Comparison of ENCODE assay signal across 13 cellular contexts in genomic region chr15:58357529-58358476, GRCh38.
DNase-seq lines count a peak whose midpoint lies in the region; ATAC-seq, FAIRE-seq and TF ChIP-seq lines count a peak whose summit lies in the region.
"Had no signal": no experiment of that assay in that cellular context is flagged by ENCODE, and none has a peak within 500 bp of the region (broad histone marks: within the 10 kb centered on the region; RNA-seq: fewer than 3 reads in every experiment).

No MANE protein-coding gene starts in this region.

- no peaks in the 10 kb centered on the region for H3K9me1 ChIP-seq in endothelial cell of umbilical vein (replicated peaks; ENCODE audit: control insufficient read depth, extremely low read depth, insufficient read depth, low read length)

- H3K4me3 ChIP-seq in endothelial cell of umbilical vein (replicated peaks in 1 of 3; ENCODE audit: insufficient read depth in 1 of 3, low read depth in 1 of 3, low read length in 3 of 3) = no peak overlapping the region
- H3K4me3 ChIP-seq: body of pancreas had no signal

- ATAC-seq in HG03457 (IDR thresholded peaks at IDR 0.05; ENCODE audit: unreplicated experiment) = no peak
- ATAC-seq in HG03469 (IDR thresholded peaks at IDR 0.05; ENCODE audit: unreplicated experiment) = no peak
- ATAC-seq: body of pancreas had no signal

- TF ChIP-seq CTCF in endothelial cell of umbilical vein (IDR thresholded peaks at IDR 0.05; ENCODE audit: extremely low read depth in 1 of 2, insufficient read depth in 1 of 2, low read depth in 1 of 2, low read length in 2 of 2) = no peak

- H2AFZ ChIP-seq in endothelial cell of umbilical vein (ENCODE audit: low read depth, low read length) = no peak overlapping the region

- no TSS peak for BruUV-seq in endothelial cell of umbilical vein (replicated peaks; lab: Mats Ljungman, UMichigan)

- TF ChIP-seq POLR2A in endothelial cell of umbilical vein (IDR thresholded peaks at IDR 0.05; ENCODE audit: low read depth, low read length) = no peak

- no peak for FAIRE-seq in endothelial cell of umbilical vein (lab: Jason Lieb, UNC)
- FAIRE-seq: G401.6, HTR-8/SVneo had no signal

- H3K79me2 ChIP-seq in endothelial cell of umbilical vein (ENCODE audit: control insufficient read depth, insufficient read depth, low read length) = no peaks in the 10 kb centered on the region

- no peaks in the 10 kb centered on the region for H3K9me3 ChIP-seq in endothelial cell of umbilical vein (replicated peaks; ENCODE audit: control insufficient read depth, insufficient read depth, low read length)
- H3K9me3 ChIP-seq: body of pancreas had no signal

- no peak overlapping the region for H3K4me2 ChIP-seq in endothelial cell of umbilical vein (ENCODE audit: insufficient read depth, low read length)

- H3K27ac ChIP-seq in endothelial cell of umbilical vein (ENCODE audit: insufficient read depth, low read depth, low read length) = no peak overlapping the region
- H3K27ac ChIP-seq: 22Rv1, body of pancreas had no signal

- intact Hi-C loops in endothelial cell of umbilical vein (cut with micrococcal nuclease) = no loop called here

- no peaks in the 10 kb centered on the region for H3K4me1 ChIP-seq in endothelial cell of umbilical vein (ENCODE audit: control insufficient read depth, extremely low read depth, insufficient read depth, low read length)
- H3K4me1 ChIP-seq: body of pancreas had no signal

- no peaks in the 10 kb centered on the region for H3K36me3 ChIP-seq in endothelial cell of umbilical vein (ENCODE audit: control insufficient read depth in 2 of 2, extremely low read depth in 1 of 2, insufficient read depth in 2 of 2, low read length in 2 of 2)

- H3K9ac ChIP-seq in endothelial cell of umbilical vein (replicated peaks; ENCODE audit: extremely low read depth, insufficient read depth, low read length) = no peak overlapping the region

- peaks cover 14 to 22% of the 10 kb centered on the region in 2 experiments for H3K27me3 ChIP-seq in endothelial cell of umbilical vein (ENCODE audit: control insufficient read depth in 2 of 2, insufficient read depth in 2 of 2, low read length in 2 of 2)
- H3K27me3 ChIP-seq: body of pancreas had no signal

- DNase-seq in DMS53 (lab: John Stamatoyannopoulos, UW) (peak; percentile 49), DMS53 treated with DMSO at 0.1 percent for 48 hours (lab: John Stamatoyannopoulos, UW; ENCODE audit: unreplicated experiment) (no peak), endothelial cell of umbilical vein (ENCODE audit: low read depth, low spot score) (peak; percentile 27), COR-L47 (lab: John Stamatoyannopoulos, UW) (no peak)
- peak; percentile 29 for DNase-seq in activated T-cell treated with anti-CD3 and anti-CD28 coated beads, Interleukin-2, amount 50 U/mL, for 1 hour
- DNase-seq in stimulated activated CD4-positive, alpha-beta T cell treated with anti-CD3 and anti-CD28 coated beads, TNF-alpha, amount 100 ng/mL, for 24 hours (ENCODE audit: low read depth in 3 of 3) = peak; percentile 12 to 42 (median 38)
- DNase-seq: body of pancreas, NCI-H2171 had no signal

- dilution Hi-C loops in endothelial cell of umbilical vein (cut with MboI; ENCODE audit: extremely low pct_ligation_motif_present, low sequenced_read_pairs) = no loop called here

- CTCF ChIA-PET in endothelial cell of umbilical vein (lab: Charles Lee) = no interaction called here

- H4K20me1 ChIP-seq in endothelial cell of umbilical vein (replicated peaks; ENCODE audit: control insufficient read depth, extremely low read depth, insufficient read depth, low read length) = no peaks in the 10 kb centered on the region

- POLR2A ChIA-PET in endothelial cell of umbilical vein (lab: Charles Lee) = no interaction called here

TF ChIP-seq in endothelial cell of umbilical vein, 7 proteins besides CTCF, POLR2A, EP300 and RAD21:
- TF ChIP-seq JUN (IDR thresholded peaks at IDR 0.05; ENCODE audit: borderline replicate concordance, insufficient read depth, insufficient read length, low read depth) (peak; percentile 50), FOS (IDR thresholded peaks at IDR 0.05; ENCODE audit: borderline replicate concordance, insufficient read depth, low read length) (peak; percentile 13), POLR2AphosphoS5 (IDR thresholded peaks at IDR 0.05; ENCODE audit: insufficient read depth, low read depth, low read length) (no peak), MYC (IDR thresholded peaks at IDR 0.05; ENCODE audit: low read depth, low read length) (no peak)

Comparison
In these comparisons a context has a peak if more than half of its experiments do, and no peak if none do; other contexts are left out.
1. DNase-seq: peak in DMS53 (single experiment), activated T-cell treated with anti-CD3 and anti-CD28 coated beads, Interleukin-2, amount 50 U/mL, for 1 hour (single experiment), endothelial cell of umbilical vein (single experiment) and stimulated activated CD4-positive, alpha-beta T cell treated with anti-CD3 and anti-CD28 coated beads, TNF-alpha, amount 100 ng/mL, for 24 hours (3 of 3); none in DMS53 treated with DMSO at 0.1 percent for 48 hours (single experiment) and COR-L47 (single experiment).